Comparison of ENCODE assay signal across 7 cellular contexts in the genomic region with DNA sequence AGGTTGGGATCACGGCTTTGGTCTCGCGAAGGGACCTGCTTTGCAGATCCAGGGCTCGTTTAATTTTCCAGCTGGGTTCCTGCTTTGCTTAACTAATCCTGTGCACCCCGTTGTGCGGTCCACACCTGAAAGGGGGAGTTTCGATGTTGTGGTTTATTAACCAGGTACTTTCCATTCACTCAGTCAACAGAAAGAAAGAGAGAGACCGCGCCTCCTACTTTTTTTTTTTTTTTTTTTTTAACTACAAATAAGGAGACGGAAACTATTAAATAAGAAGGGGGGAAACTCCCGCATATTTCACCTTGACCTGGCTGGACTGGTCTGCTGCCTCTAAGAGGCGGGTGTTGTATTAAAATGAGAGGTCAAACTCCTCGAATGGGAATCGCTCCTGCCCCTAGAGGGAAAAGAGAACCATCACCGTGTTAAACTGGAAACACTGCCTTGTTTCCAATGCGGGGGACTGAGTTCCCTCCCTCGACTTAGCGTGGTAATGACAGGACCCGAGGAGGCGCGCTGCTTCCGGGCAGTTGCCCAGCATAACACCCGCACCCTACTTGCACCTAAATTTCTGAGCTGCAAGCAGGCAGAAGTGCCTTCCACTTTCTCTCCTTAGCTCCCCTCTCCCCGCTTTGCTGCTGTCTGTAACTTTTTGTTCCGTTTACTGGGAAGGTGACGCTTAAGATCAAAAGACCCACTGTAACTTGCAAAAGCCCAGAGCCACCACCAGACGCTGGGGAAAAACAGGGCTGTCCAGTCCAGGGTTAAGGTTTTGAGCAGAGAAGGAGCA. TPM values are rescaled to one million over a fixed set of nuclear protein-coding genes. Genes with fewer than 3 reads are reported as not detected.
A peak's percentile ranks its signal among the peaks of the same experiment; 100 is the strongest.
DNase-seq lines count a peak whose midpoint lies in the region; ATAC-seq, FAIRE-seq and TF ChIP-seq lines count a peak whose summit lies in the region.

No MANE protein-coding gene starts in this region.

- no peaks in the 10 kb centered on the region for H3K9me3 Mint-ChIP-seq in central memory CD8-positive, alpha-beta T cell

- peak in 3 of 6 experiments; percentile 33 to 46 (median 44) for TF ChIP-seq CTCF in Peyer's patch (IDR thresholded peaks at IDR 0.05)

- FAIRE-seq in islet of Langerhans (lab: Jason Lieb, UNC): peak; percentile 94

- H3K27ac ChIP-seq in Peyer's patch (peak overlapping the region; percentile 71 to 97 (median 86)), skin epidermis (peak overlapping the region; percentile 57 to 97 (median 88))

- H3K4me3 ChIP-seq in Peyer's patch (peak overlapping the region; percentile 54 to 85 (median 68)), skin epidermis (peak overlapping the region; percentile 38 to 68 (median 57))

- peak; percentile 45 for ATAC-seq in GM21447 (IDR thresholded peaks at IDR 0.05; ENCODE audit: unreplicated experiment)
- ATAC-seq in central memory CD8-positive, alpha-beta T cell (replicated peaks; ENCODE audit: extremely low read depth, poor library complexity, severe bottlenecking): no peak

- peaks cover 0 to 5% (median 0%) of the 10 kb centered on the region in 4 donors for H3K4me1 ChIP-seq in Peyer's patch

- no peak overlapping the region for H3K27ac Mint-ChIP-seq in central memory CD8-positive, alpha-beta T cell (ENCODE audit: low read depth)

- H3K4me3 Mint-ChIP-seq in central memory CD8-positive, alpha-beta T cell: peak overlapping the region; percentile 88

- peaks cover 20% of the 10 kb centered on the region for H3K4me1 Mint-ChIP-seq in central memory CD8-positive, alpha-beta T cell

- no peaks in the 10 kb centered on the region for H3K36me3 ChIP-seq in Peyer's patch

- TF ChIP-seq POLR2A in Peyer's patch (IDR thresholded peaks at IDR 0.05): peak; percentile 50 to 55

- H3K27me3 ChIP-seq in Peyer's patch: no peaks in the 10 kb centered on the region

- H3K9me3 ChIP-seq in Peyer's patch: no peaks in the 10 kb centered on the region

- peak; percentile 40 for DNase-seq in GM04503 (ENCODE audit: low read depth)
- peak; percentile 57 for DNase-seq in HPDE6-E6E7 (ENCODE audit: extremely low spot score)
- peak; percentile 35 to 74 (median 73) for DNase-seq in Peyer's patch
- DNase-seq in central memory CD8-positive, alpha-beta T cell (ENCODE audit: low spot score in 2 of 2): no peak

- H3K27me3 Mint-ChIP-seq in central memory CD8-positive, alpha-beta T cell: peaks cover 33% of the 10 kb centered on the region

- H3K36me3 Mint-ChIP-seq in central memory CD8-positive, alpha-beta T cell (ENCODE audit: insufficient read depth): peaks cover 4% of the 10 kb centered on the region

RNA-seq across cellular contexts. Expression of a gene that starts 1.1 kb away (rescaled TPM):
- total RNA-seq in Peyer's patch: 10 to 100 TPM; 20.6 to 45.8 (median 32.7) TPM

Comparison
In these comparisons a context has a peak if more than half of its experiments do, and no peak if none do; other contexts are left out.
1. DNase-seq: peak in GM04503 (single experiment), HPDE6-E6E7 (single experiment) and Peyer's patch (3 of 3); none in central memory CD8-positive, alpha-beta T cell (0 of 2).